Comparison of ENCODE assay signal across 18 cellular contexts in genomic region chr6:25387483-25387882, GRCh38.
A peak's percentile ranks its signal among the peaks of the same experiment; 100 is the strongest.
DNase-seq lines count a peak whose midpoint lies in the region; ATAC-seq lines count a peak whose summit lies in the region.
"Had no signal": no experiment of that assay in that cellular context is flagged by ENCODE, and none has a peak within 500 bp of the region (broad histone marks: within the 10 kb centered on the region; RNA-seq: fewer than 3 reads in every experiment).

No MANE protein-coding gene starts in this region.

- peak; percentile 55 for ATAC-seq in GM18858 (IDR thresholded peaks at IDR 0.05; ENCODE audit: unreplicated experiment)
- peak; percentile 66 for ATAC-seq in GM21619 (IDR thresholded peaks at IDR 0.05; ENCODE audit: unreplicated experiment)
- ATAC-seq in HG03354 (IDR thresholded peaks at IDR 0.05; ENCODE audit: poor library complexity, severe bottlenecking, unreplicated experiment): peak; percentile 79
- ATAC-seq in naive thymus-derived CD4-positive, alpha-beta T cell: no peak
- ATAC-seq in GM18520 (IDR thresholded peaks at IDR 0.05; ENCODE audit: unreplicated experiment): no peak
- ATAC-seq in activated CD4-positive, alpha-beta T cell treated with anti-CD3 and anti-CD28 coated beads for 36 hours: no peak
- ATAC-seq: activated naive CD4-positive, alpha-beta T cell treated with anti-CD3 and anti-CD28 coated beads, Interleukin-2, amount 50 U/mL, for 72 hours; Panc1 had no signal

- H3K27ac ChIP-seq in naive thymus-derived CD4-positive, alpha-beta T cell (ENCODE audit: low read depth, low read length): no peak overlapping the region
- H3K27ac ChIP-seq: BLaER1, left ventricle myocardium inferior, thyroid gland had no signal

- no peak for DNase-seq in naive thymus-derived CD4-positive, alpha-beta T cell
- no peak for DNase-seq in activated CD4-positive, alpha-beta T cell treated with anti-CD3 and anti-CD28 coated beads for 36 hours
- DNase-seq in AG08396 (ENCODE audit: low spot score): no peak
- DNase-seq: activated CD8-positive, alpha-beta memory T cell treated with anti-CD3 and anti-CD28 coated beads, Interleukin-2, amount 50 U/mL, for 4 hours; effector memory CD4-positive, alpha-beta T cell; left ventricle myocardium inferior; NCI-H146; NCI-H446; stimulated activated CD4-positive, alpha-beta T cell treated with anti-CD3 and anti-CD28 coated beads, Interleukin-1b, Interleukin-23, amount 100 ng/mL, for 48 hours; thyroid gland had no signal

- peaks cover 13 to 55% (median 39%) of the 10 kb centered on the region in 7 donors for H3K4me1 Mint-ChIP-seq in naive thymus-derived CD4-positive, alpha-beta T cell
- H3K4me1 Mint-ChIP-seq in activated CD4-positive, alpha-beta T cell treated with anti-CD3 and anti-CD28 coated beads for 36 hours: peaks cover 21% of the 10 kb centered on the region
- H3K4me1 Mint-ChIP-seq: nephron had no signal

- H3K4me3 Mint-ChIP-seq in naive thymus-derived CD4-positive, alpha-beta T cell: peak overlapping the region in 4 of 10 donors; percentile 15 to 33 (median 24)
- no peak overlapping the region for H3K4me3 Mint-ChIP-seq in activated CD4-positive, alpha-beta T cell treated with anti-CD3 and anti-CD28 coated beads for 36 hours
- H3K4me3 Mint-ChIP-seq: nephron had no signal

- H3K4me1 ChIP-seq in naive thymus-derived CD4-positive, alpha-beta T cell (ENCODE audit: control insufficient read depth in 2 of 2, insufficient read depth in 2 of 2, low read length in 2 of 2): no peaks in the 10 kb centered on the region

- peaks cover 0 to 1% (median 0%) of the 10 kb centered on the region in 11 donors for H3K9me3 Mint-ChIP-seq in naive thymus-derived CD4-positive, alpha-beta T cell
- no peaks in the 10 kb centered on the region for H3K9me3 Mint-ChIP-seq in activated CD4-positive, alpha-beta T cell treated with anti-CD3 and anti-CD28 coated beads for 36 hours (ENCODE audit: low read depth)
- H3K9me3 Mint-ChIP-seq: activated naive CD4-positive, alpha-beta T cell treated with anti-CD3 and anti-CD28 coated beads, Interleukin-2, amount 50 U/mL, for 72 hours; nephron had no signal

- H3K27ac Mint-ChIP-seq in naive thymus-derived CD4-positive, alpha-beta T cell: peak overlapping the region in 5 of 9 donors; percentile 3 to 71 (median 28)
- no peak overlapping the region for H3K27ac Mint-ChIP-seq in activated CD4-positive, alpha-beta T cell treated with anti-CD3 and anti-CD28 coated beads for 36 hours
- H3K27ac Mint-ChIP-seq: activated naive CD4-positive, alpha-beta T cell treated with anti-CD3 and anti-CD28 coated beads, Interleukin-2, amount 50 U/mL, for 72 hours; nephron had no signal

- no peaks in the 10 kb centered on the region for H3K27me3 Mint-ChIP-seq in naive thymus-derived CD4-positive, alpha-beta T cell
- no peaks in the 10 kb centered on the region for H3K27me3 Mint-ChIP-seq in activated CD4-positive, alpha-beta T cell treated with anti-CD3 and anti-CD28 coated beads for 36 hours

- intact Hi-C loops in naive thymus-derived CD4-positive, alpha-beta T cell (cut with micrococcal nuclease): no loop called here
- intact Hi-C loops in activated CD4-positive, alpha-beta T cell treated with anti-CD3 and anti-CD28 coated beads for 36 hours (cut with DNase I, micrococcal nuclease): no loop called here

- H3K4me3 ChIP-seq in naive thymus-derived CD4-positive, alpha-beta T cell (ENCODE audit: low read length): no peak overlapping the region
- H3K4me3 ChIP-seq: BLaER1, left ventricle myocardium inferior, thyroid gland had no signal

- no peaks in the 10 kb centered on the region for H3K27me3 ChIP-seq in naive thymus-derived CD4-positive, alpha-beta T cell (ENCODE audit: control insufficient read depth in 2 of 2, insufficient read depth in 2 of 2, low read length in 2 of 2)
- H3K27me3 ChIP-seq: BLaER1, thyroid gland had no signal

- CTCF ChIA-PET in naive thymus-derived CD4-positive, alpha-beta T cell (lab: Charles Lee): interaction anchor here (1.0 kb wide), 1 partner anchor 122 kb away, joined by 3 read pairs; no protein-coding TSS in a partner anchor
- CTCF ChIA-PET in activated CD4-positive, alpha-beta T cell treated with anti-CD3 and anti-CD28 coated beads for 36 hours (lab: Charles Lee): interaction anchor here (0.7 to 1.2 kb wide), 2 partner anchors 9 to 17 kb away, joined by 3 read pairs; no protein-coding TSS in a partner anchor

- H3K36me3 ChIP-seq in naive thymus-derived CD4-positive, alpha-beta T cell (ENCODE audit: control insufficient read depth in 2 of 3, insufficient read depth in 3 of 3, low read length in 3 of 3): no peaks in the 10 kb centered on the region
- H3K36me3 ChIP-seq: BLaER1, left ventricle myocardium inferior, thyroid gland had no signal

- POLR2A ChIA-PET in naive thymus-derived CD4-positive, alpha-beta T cell (lab: Charles Lee): no interaction called here
- POLR2A ChIA-PET in activated CD4-positive, alpha-beta T cell treated with anti-CD3 and anti-CD28 coated beads for 36 hours (lab: Charles Lee): interaction anchor here (0.7 kb wide), 1 partner anchor 14 kb away, joined by 3 read pairs; no protein-coding TSS in a partner anchor

- H3K9me3 ChIP-seq in naive thymus-derived CD4-positive, alpha-beta T cell (ENCODE audit: control insufficient read depth in 2 of 3, low read length in 3 of 3): no peaks in the 10 kb centered on the region
- H3K9me3 ChIP-seq: left ventricle myocardium inferior, thyroid gland had no signal

- peaks cover 0 to 4% (median 0%) of the 10 kb centered on the region in 5 donors for H3K36me3 Mint-ChIP-seq in naive thymus-derived CD4-positive, alpha-beta T cell
- no peaks in the 10 kb centered on the region for H3K36me3 Mint-ChIP-seq in activated CD4-positive, alpha-beta T cell treated with anti-CD3 and anti-CD28 coated beads for 36 hours (ENCODE audit: low read depth)
- H3K36me3 Mint-ChIP-seq: activated naive CD4-positive, alpha-beta T cell treated with anti-CD3 and anti-CD28 coated beads, Interleukin-2, amount 50 U/mL, for 72 hours had no signal

Comparison
In these comparisons a context has a peak if more than half of its experiments do, and no peak if none do; other contexts are left out.
1. ATAC-seq: peak in GM18858 (single experiment), GM21619 (single experiment) and HG03354 (single experiment); none in naive thymus-derived CD4-positive, alpha-beta T cell (single experiment), GM18520 (single experiment) and activated CD4-positive, alpha-beta T cell treated with anti-CD3 and anti-CD28 coated beads for 36 hours (single experiment).